ENCODE assay signal across 9 cellular contexts in the genomic region with DNA sequence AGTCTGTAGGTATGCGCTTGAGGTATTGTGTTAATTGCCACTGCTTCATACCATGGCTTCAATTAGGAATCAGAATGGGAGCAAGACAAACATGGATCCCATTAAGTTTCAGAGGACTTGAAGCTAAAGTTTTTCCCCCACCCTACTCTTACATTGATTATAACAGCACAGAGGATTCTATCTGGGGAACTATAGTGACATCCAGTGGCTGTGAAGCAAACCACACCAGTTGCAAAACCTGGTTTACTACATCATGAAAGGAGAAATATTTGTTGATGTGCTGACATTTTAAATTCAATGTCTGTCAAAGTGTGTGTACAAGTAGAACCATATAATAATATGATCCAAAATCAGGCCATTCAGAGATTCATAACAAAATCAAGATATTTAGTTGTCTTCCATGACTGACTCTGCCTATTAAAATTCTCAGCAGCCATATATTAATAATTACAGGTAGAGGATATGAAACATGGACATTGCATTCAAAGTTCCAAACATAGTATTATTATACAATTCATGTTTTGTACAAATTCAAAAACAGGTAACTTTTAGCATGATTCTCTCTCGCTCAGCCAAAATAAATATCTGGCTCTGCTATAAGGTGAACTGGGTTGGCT.
DNase-seq lines count a peak whose midpoint lies in the region; ATAC-seq lines count a peak whose summit lies in the region.
"Had no signal": no experiment of that assay in that cellular context is flagged by ENCODE, and none has a peak within 500 bp of the region (broad histone marks: within the 10 kb centered on the region; RNA-seq: fewer than 3 reads in every experiment).

No MANE protein-coding gene starts in this region.

- H3K27ac Mint-ChIP-seq in activated CD4-positive, alpha-beta memory T cell treated with anti-CD3 and anti-CD28 coated beads, Interleukin-2, amount 10 ng/mL, durations not matched to agents 7 days and 5 days: no peak overlapping the region
- H3K27ac Mint-ChIP-seq: activated naive CD8-positive, alpha-beta T cell had no signal

- POLR2A ChIA-PET in activated CD4-positive, alpha-beta memory T cell treated with anti-CD3 and anti-CD28 coated beads, Interleukin-2, amount 10 ng/mL, durations not matched to agents 7 days and 5 days (lab: Charles Lee): no interaction called here

- in situ Hi-C loops in T47D (cut with HindIII; ENCODE audit: low pct_unique_long_range_greater_than_20kb, low sequenced_read_pairs): no loop called here

- no peaks in the 10 kb centered on the region for H3K4me1 Mint-ChIP-seq in activated CD4-positive, alpha-beta memory T cell treated with anti-CD3 and anti-CD28 coated beads, Interleukin-2, amount 10 ng/mL, durations not matched to agents 7 days and 5 days

- ATAC-seq in HG03095 (IDR thresholded peaks at IDR 0.05; ENCODE audit: unreplicated experiment): peak; percentile 67
- ATAC-seq in HG03039 (IDR thresholded peaks at IDR 0.05; ENCODE audit: unreplicated experiment): no peak

- H3K36me3 Mint-ChIP-seq in activated CD4-positive, alpha-beta memory T cell treated with anti-CD3 and anti-CD28 coated beads, Interleukin-2, amount 10 ng/mL, durations not matched to agents 7 days and 5 days (ENCODE audit: low read depth): no peaks in the 10 kb centered on the region
- H3K36me3 Mint-ChIP-seq: activated naive CD8-positive, alpha-beta T cell had no signal

- CTCF ChIA-PET in activated CD4-positive, alpha-beta memory T cell treated with anti-CD3 and anti-CD28 coated beads, Interleukin-2, amount 10 ng/mL, durations not matched to agents 7 days and 5 days (lab: Charles Lee): interaction anchor here (0.9 kb wide), 1 partner anchor 29 kb away, joined by 3 read pairs; no protein-coding TSS in a partner anchor

- DNase-seq in NCI-H1417 (lab: John Stamatoyannopoulos, UW) (peak in 2 of 3 experiments; percentile 5 to 22), NCI-H1417 treated with DMSO at 0.1 percent for 48 hours (lab: John Stamatoyannopoulos, UW) (no peak), NCI-H226 (peak; percentile 19), T47D (ENCODE audit: low read depth in 1 of 2, low spot score in 1 of 2) (peak; percentile 21 to 74), left kidney (ENCODE audit: low read depth, low spot score) (peak; percentile 55)
- DNase-seq in activated CD4-positive, alpha-beta memory T cell treated with anti-CD3 and anti-CD28 coated beads, Interleukin-2, amount 10 ng/mL, durations not matched to agents 7 days and 5 days: no peak

- H3K4me3 Mint-ChIP-seq in activated CD4-positive, alpha-beta memory T cell treated with anti-CD3 and anti-CD28 coated beads, Interleukin-2, amount 10 ng/mL, durations not matched to agents 7 days and 5 days: no peak overlapping the region
- H3K4me3 Mint-ChIP-seq: activated naive CD8-positive, alpha-beta T cell had no signal

- peaks cover 4% of the 10 kb centered on the region for H3K9me3 Mint-ChIP-seq in activated CD4-positive, alpha-beta memory T cell treated with anti-CD3 and anti-CD28 coated beads, Interleukin-2, amount 10 ng/mL, durations not matched to agents 7 days and 5 days

- no peaks in the 10 kb centered on the region for H3K27me3 Mint-ChIP-seq in activated CD4-positive, alpha-beta memory T cell treated with anti-CD3 and anti-CD28 coated beads, Interleukin-2, amount 10 ng/mL, durations not matched to agents 7 days and 5 days

Comparison
In these comparisons a context has a peak if more than half of its experiments do, and no peak if none do; other contexts are left out.
1. DNase-seq: peak in NCI-H1417 (2 of 3), NCI-H226 (single experiment), T47D (2 of 2) and left kidney (single experiment); none in NCI-H1417 treated with DMSO at 0.1 percent for 48 hours (single experiment) and activated CD4-positive, alpha-beta memory T cell treated with anti-CD3 and anti-CD28 coated beads, Interleukin-2, amount 10 ng/mL, durations not matched to agents 7 days and 5 days (single experiment).